ENCODE assay signal across 15 cellular contexts in the genomic region with DNA sequence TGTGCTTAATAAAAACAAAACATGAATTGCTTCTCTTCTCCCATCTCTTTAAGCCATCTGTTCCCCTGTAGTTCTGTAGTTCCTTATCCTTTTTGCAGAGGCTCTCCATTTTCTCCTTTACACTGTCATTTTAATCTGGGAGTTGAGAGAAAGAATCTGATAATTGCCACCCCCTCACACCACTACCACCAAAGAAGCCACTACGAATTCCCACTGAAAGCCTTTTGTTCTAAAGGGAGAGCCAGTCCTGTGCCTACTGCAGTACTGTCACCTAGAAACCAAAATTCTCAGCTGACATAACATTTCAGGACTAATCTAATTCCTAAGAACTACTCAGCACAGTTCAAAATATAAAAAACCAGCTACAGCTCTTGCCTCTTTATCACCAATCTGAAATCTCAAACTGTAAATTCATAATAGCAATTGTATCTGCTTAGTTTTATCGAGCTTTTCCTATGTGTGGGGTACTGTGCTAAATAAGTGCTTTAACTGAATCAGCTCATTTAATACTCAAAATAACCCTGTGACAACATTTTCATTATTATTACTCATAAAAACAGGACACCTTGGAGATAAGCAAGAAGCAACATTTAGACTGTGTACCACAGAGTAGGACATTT.
DNase-seq lines count a peak whose midpoint lies in the region; TF ChIP-seq lines count a peak whose summit lies in the region.
"Had no signal": no experiment of that assay in that cellular context is flagged by ENCODE, and none has a peak within 500 bp of the region (broad histone marks: within the 10 kb centered on the region; RNA-seq: fewer than 3 reads in every experiment).

No MANE protein-coding gene starts in this region.

- no peaks in the 10 kb centered on the region for H3K9me2 ChIP-seq in SK-N-SH

- H3K36me3 Mint-ChIP-seq in progenitor cell of endocrine pancreas (ENCODE audit: insufficient read depth), result peaks cover 2% of the 10 kb centered on the region

- no peak overlapping the region for H3K4me2 ChIP-seq in SK-N-SH

- DNase-seq in NCI-H2171 treated with DMSO at 0.1 percent for 48 hours (lab: John Stamatoyannopoulos, UW) (peak; percentile 21), NCI-H2171 (lab: John Stamatoyannopoulos, UW) (no peak), SK-N-SH (peak; percentile 27), dorsolateral prefrontal cortex (no peak), progenitor cell of endocrine pancreas (ENCODE audit: low spot score, unreplicated experiment) (no peak), HuH-7 (ENCODE audit: low spot score) (no peak), AG20443 (ENCODE audit: low spot score) (no peak)
- DNase-seq in activated T-cell treated with anti-CD3 and anti-CD28 coated beads, Interleukin-2, amount 50 U/mL, for 48 hours, result no peak
- DNase-seq: effector memory CD4-positive, alpha-beta T cell; GM23248; NCI-H1436 treated with DMSO at 0.1 percent for 48 hours; Peyer's patch; stimulated activated CD4-positive, alpha-beta T cell treated with anti-CD3 and anti-CD28 coated beads, Interleukin-1b, Interleukin-23, amount 100 ng/mL, for 48 hours; T-helper 9 cell had no signal

- no peak for TF ChIP-seq RAD21 in SK-N-SH (IDR thresholded peaks at IDR 0.05; ENCODE audit: low read length)

- no peak overlapping the region for H3K9ac ChIP-seq in SK-N-SH
- H3K9ac ChIP-seq: GM23248 had no signal

- TF ChIP-seq CTCF in SK-N-SH (IDR thresholded peaks at IDR 0.05), result no peak
- TF ChIP-seq CTCF in dorsolateral prefrontal cortex (IDR thresholded peaks at IDR 0.05 in 54 of 56, conservative IDR thresholded peaks at IDR 0.05 in 2 of 56; ENCODE audit: low read depth in 1 of 56, partially characterized antibody in 56 of 56), result no peak
- TF ChIP-seq CTCF in progenitor cell of endocrine pancreas (IDR thresholded peaks at IDR 0.05; ENCODE audit: unreplicated experiment), result no peak

- no peak overlapping the region for H3K4me3 Mint-ChIP-seq in progenitor cell of endocrine pancreas (ENCODE audit: low read depth)

- H3K4me1 ChIP-seq in SK-N-SH (ENCODE audit: control insufficient read depth in 1 of 2, insufficient read depth in 2 of 2, low read depth in 1 of 2, low read length in 1 of 2), result peaks cover 0 to 9% of the 10 kb centered on the region in 2 experiments; a peak in 3 of 4 replicates

- peaks cover 5% of the 10 kb centered on the region for H3F3A ChIP-seq in SK-N-SH (replicated peaks; ENCODE audit: insufficient read depth)

- WGBS in SK-N-SH (ENCODE audit: low lambda C conversion rate), result 28% methylated on average over 2 of the region's 2 CpGs

- CTCF ChIA-PET in SK-N-SH (lab: Yijun Ruan, JAX), result interaction anchor here (0.6 kb wide), 1 partner anchor 553 kb away, joined by 3 read pairs; no protein-coding TSS in a partner anchor

- H3K9me3 Mint-ChIP-seq in progenitor cell of endocrine pancreas (ENCODE audit: low read depth), result no peaks in the 10 kb centered on the region
- H3K9me3 Mint-ChIP-seq: activated T-helper 2 cell treated with anti-CD3 and anti-CD28 coated beads, Interferon-gamma antibody, Interleukin-2, Interleukin-4, amounts not matched to agents 10 μg/mL and 5 μg/mL and 100 μg/mL, durations not matched to agents 14 hours and 24 hours and 36 hours had no signal

- H3K27me3 ChIP-seq in SK-N-SH (ENCODE audit: insufficient read depth) (no peaks in the 10 kb centered on the region), dorsolateral prefrontal cortex (no peaks in the 10 kb centered on the region)
- H3K27me3 ChIP-seq: Peyer's patch had no signal

- no peak for TF ChIP-seq EP300 in SK-N-SH (IDR thresholded peaks at IDR 0.05; ENCODE audit: borderline replicate concordance in 1 of 2, low read depth in 1 of 2, low read length in 1 of 2)

- H3K27ac Mint-ChIP-seq in progenitor cell of endocrine pancreas, result peak overlapping the region; percentile 6
- H3K27ac Mint-ChIP-seq: activated T-helper 2 cell treated with anti-CD3 and anti-CD28 coated beads, Interferon-gamma antibody, Interleukin-2, Interleukin-4, amounts not matched to agents 10 μg/mL and 5 μg/mL and 100 μg/mL, durations not matched to agents 14 hours and 24 hours and 36 hours had no signal

- H3K4me3 ChIP-seq in SK-N-SH (ENCODE audit: low read depth in 2 of 2, low read length in 1 of 2) (no peak overlapping the region), dorsolateral prefrontal cortex (peak overlapping the region in 2 of 59 donors; percentile 5 to 19)
- H3K4me3 ChIP-seq: GM23248, Peyer's patch had no signal

- no peaks in the 10 kb centered on the region for H3K9me3 ChIP-seq in SK-N-SH
- H3K9me3 ChIP-seq: Peyer's patch had no signal

- no peak overlapping the region for H2AFZ ChIP-seq in SK-N-SH (ENCODE audit: low read depth)
- H2AFZ ChIP-seq: GM23248 had no signal

- H3K4me1 Mint-ChIP-seq in progenitor cell of endocrine pancreas (ENCODE audit: low read depth), result peaks cover 27% of the 10 kb centered on the region

- peaks cover 28% of the 10 kb centered on the region for H3K79me2 ChIP-seq in SK-N-SH (ENCODE audit: insufficient read depth)

- intact Hi-C loops in dorsolateral prefrontal cortex (cut with DNase I), result no loop called here

- POLR2A ChIA-PET in SK-N-SH (lab: Yijun Ruan, JAX), result no interaction called here

- H4K20me1 ChIP-seq in SK-N-SH (ENCODE audit: insufficient read depth), result peaks cover 66% of the 10 kb centered on the region

- no peaks in the 10 kb centered on the region for H3K36me3 ChIP-seq in SK-N-SH (replicated peaks in 1 of 2; ENCODE audit: control insufficient read depth in 1 of 2, insufficient read depth in 2 of 2, low read length in 1 of 2)
- H3K36me3 ChIP-seq: Peyer's patch had no signal

- H3K27me3 Mint-ChIP-seq in progenitor cell of endocrine pancreas, result no peaks in the 10 kb centered on the region

- peak overlapping the region in 1 of 2 experiments; percentile 41; a peak in 2 of 4 replicates for H3K27ac ChIP-seq in SK-N-SH (ENCODE audit: low read depth in 2 of 2, low read length in 1 of 2)
- H3K27ac ChIP-seq in dorsolateral prefrontal cortex, result peak overlapping the region; percentile 46 to 94 (median 82)
- H3K27ac ChIP-seq: GM23248, Peyer's patch had no signal

TF ChIP-seq in SK-N-SH, 30 proteins besides CTCF, POLR2A, EP300 and RAD21:
- TF ChIP-seq FOSL2 (IDR thresholded peaks at IDR 0.05; ENCODE audit: borderline replicate concordance, low read depth) (no peak), REST (IDR thresholded peaks at IDR 0.05; ENCODE audit: low read depth, low read length) (no peak), POLR2AphosphoS5 (IDR thresholded peaks at IDR 0.05; ENCODE audit: low read depth, low read length) (no peak), FOXJ3 (CRISPR knock-in tag; IDR thresholded peaks at IDR 0.05) (no peak), TAF1 (IDR thresholded peaks at IDR 0.05; ENCODE audit: borderline replicate concordance, low read depth, low read length) (no peak), GATA2 (CRISPR knock-in tag; IDR thresholded peaks at IDR 0.05) (peak; percentile 65)

Comparison
In these comparisons a context has a peak if more than half of its experiments do, and no peak if none do; other contexts are left out.
1. DNase-seq: peak in NCI-H2171 treated with DMSO at 0.1 percent for 48 hours (single experiment) and SK-N-SH (single experiment); none in NCI-H2171 (single experiment), dorsolateral prefrontal cortex (0 of 10), progenitor cell of endocrine pancreas (single experiment), HuH-7 (single experiment), activated T-cell treated with anti-CD3 and anti-CD28 coated beads, Interleukin-2, amount 50 U/mL, for 48 hours (0 of 2) and AG20443 (single experiment).